ENCODE assay signal across 1 cellular context in the genomic region with DNA sequence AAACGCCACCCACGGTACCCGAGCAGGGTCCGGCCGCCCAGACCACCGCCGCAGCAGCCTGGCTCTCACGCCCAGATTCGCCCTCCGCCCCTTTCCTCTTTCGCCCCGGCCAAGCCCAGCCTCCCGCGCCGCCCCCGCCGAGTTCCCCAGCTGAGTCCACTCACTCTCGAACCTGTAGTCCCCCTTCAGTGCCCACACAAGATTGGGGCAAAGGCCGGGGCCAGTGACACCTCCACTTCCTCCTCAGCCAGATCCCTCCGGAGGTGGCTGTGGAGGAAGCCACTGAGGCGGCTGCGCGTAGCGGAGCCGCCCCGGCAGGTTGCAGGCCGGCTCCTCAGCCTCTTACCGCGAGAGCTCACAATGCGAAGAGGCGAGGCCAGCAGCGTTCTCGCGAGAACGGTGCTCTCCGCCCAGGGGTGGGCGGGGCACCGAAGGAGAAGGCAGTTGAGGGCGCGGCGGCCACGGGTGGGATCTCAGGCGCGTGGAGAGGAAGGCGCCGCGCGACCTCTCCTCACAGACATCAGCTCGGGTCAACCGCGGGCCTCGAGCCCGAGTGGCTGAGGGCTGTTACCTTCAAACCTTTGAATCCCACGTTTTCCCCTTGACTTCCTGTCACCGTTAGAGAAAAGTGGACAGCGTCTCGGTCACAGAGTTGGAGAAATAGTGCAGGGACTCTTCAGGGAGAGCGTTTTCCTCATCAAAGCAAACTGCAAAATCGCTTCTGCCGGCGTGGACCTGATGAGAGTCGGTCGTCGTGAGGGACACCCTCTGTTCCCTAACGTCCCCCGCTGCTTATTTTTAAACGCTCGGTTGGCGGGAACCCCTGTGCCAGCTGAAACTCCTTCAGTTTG.
TF ChIP-seq lines count a peak whose summit lies in the region.

A gene (minus strand): TSS at position 295 of the 851 bp plus-strand sequence. CDS start 18,098 bp downstream, outside the sequence.

TF ChIP-seq in K562, 482 proteins besides CTCF, POLR2A, EP300 and RAD21 (continued from another document and continues in another):
- TF ChIP-seq, protein P1, sequence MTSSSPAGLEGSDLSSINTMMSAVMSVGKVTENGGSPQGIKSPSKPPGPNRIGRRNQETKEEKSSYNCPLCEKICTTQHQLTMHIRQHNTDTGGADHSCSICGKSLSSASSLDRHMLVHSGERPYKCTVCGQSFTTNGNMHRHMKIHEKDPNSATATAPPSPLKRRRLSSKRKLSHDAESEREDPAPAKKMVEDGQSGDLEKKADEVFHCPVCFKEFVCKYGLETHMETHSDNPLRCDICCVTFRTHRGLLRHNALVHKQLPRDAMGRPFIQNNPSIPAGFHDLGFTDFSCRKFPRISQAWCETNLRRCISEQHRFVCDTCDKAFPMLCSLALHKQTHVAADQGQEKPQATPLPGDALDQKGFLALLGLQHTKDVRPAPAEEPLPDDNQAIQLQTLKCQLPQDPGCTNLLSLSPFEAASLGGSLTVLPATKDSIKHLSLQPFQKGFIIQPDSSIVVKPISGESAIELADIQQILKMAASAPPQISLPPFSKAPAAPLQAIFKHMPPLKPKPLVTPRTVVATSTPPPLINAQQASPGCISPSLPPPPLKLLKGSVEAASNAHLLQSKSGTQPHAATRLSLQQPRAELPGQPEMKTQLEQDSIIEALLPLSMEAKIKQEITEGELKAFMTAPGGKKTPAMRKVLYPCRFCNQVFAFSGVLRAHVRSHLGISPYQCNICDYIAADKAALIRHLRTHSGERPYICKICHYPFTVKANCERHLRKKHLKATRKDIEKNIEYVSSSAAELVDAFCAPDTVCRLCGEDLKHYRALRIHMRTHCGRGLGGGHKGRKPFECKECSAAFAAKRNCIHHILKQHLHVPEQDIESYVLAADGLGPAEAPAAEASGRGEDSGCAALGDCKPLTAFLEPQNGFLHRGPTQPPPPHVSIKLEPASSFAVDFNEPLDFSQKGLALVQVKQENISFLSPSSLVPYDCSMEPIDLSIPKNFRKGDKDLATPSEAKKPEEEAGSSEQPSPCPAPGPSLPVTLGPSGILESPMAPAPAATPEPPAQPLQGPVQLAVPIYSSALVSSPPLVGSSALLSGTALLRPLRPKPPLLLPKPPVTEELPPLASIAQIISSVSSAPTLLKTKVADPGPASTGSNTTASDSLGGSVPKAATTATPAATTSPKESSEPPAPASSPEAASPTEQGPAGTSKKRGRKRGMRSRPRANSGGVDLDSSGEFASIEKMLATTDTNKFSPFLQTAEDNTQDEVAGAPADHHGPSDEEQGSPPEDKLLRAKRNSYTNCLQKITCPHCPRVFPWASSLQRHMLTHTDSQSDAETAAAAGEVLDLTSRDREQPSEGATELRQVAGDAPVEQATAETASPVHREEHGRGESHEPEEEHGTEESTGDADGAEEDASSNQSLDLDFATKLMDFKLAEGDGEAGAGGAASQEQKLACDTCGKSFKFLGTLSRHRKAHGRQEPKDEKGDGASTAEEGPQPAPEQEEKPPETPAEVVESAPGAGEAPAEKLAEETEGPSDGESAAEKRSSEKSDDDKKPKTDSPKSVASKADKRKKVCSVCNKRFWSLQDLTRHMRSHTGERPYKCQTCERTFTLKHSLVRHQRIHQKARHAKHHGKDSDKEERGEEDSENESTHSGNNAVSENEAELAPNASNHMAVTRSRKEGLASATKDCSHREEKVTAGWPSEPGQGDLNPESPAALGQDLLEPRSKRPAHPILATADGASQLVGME (CRISPR knock-in tag; IDR thresholded peaks at IDR 0.05) = no peak
- TF ChIP-seq, protein P2, sequence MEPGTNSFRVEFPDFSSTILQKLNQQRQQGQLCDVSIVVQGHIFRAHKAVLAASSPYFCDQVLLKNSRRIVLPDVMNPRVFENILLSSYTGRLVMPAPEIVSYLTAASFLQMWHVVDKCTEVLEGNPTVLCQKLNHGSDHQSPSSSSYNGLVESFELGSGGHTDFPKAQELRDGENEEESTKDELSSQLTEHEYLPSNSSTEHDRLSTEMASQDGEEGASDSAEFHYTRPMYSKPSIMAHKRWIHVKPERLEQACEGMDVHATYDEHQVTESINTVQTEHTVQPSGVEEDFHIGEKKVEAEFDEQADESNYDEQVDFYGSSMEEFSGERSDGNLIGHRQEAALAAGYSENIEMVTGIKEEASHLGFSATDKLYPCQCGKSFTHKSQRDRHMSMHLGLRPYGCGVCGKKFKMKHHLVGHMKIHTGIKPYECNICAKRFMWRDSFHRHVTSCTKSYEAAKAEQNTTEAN (CRISPR knock-in tag; IDR thresholded peaks at IDR 0.05) = no peak
- TF ChIP-seq, protein P3, sequence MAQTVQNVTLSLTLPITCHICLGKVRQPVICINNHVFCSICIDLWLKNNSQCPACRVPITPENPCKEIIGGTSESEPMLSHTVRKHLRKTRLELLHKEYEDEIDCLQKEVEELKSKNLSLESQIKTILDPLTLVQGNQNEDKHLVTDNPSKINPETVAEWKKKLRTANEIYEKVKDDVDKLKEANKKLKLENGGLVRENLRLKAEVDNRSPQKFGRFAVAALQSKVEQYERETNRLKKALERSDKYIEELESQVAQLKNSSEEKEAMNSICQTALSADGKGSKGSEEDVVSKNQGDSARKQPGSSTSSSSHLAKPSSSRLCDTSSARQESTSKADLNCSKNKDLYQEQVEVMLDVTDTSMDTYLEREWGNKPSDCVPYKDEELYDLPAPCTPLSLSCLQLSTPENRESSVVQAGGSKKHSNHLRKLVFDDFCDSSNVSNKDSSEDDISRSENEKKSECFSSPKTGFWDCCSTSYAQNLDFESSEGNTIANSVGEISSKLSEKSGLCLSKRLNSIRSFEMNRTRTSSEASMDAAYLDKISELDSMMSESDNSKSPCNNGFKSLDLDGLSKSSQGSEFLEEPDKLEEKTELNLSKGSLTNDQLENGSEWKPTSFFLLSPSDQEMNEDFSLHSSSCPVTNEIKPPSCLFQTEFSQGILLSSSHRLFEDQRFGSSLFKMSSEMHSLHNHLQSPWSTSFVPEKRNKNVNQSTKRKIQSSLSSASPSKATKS (CRISPR knock-in tag; IDR thresholded peaks at IDR 0.05) = no peak
- 0 out of 2 replicates have a peak, but pooled peaks have one; percentile 24 for TF ChIP-seq ELF4 (CRISPR knock-in tag; IDR thresholded peaks at IDR 0.05)
- TF ChIP-seq CREBBP (IDR thresholded peaks at IDR 0.05; ENCODE audit: low read depth, low read length) = no peak
- no peak for TF ChIP-seq SMC3 (conservative IDR thresholded peaks at IDR 0.05; ENCODE audit: insufficient read depth, low read depth, low read length)
- TF ChIP-seq CEBPG (CRISPR knock-in tag; IDR thresholded peaks at IDR 0.05) = no peak
- TF ChIP-seq CEBPG (tag; conservative IDR thresholded peaks at IDR 0.05 in 1 of 2, IDR thresholded peaks at IDR 0.05 in 1 of 2) = no peak
- TF ChIP-seq ZNF23 (CRISPR knock-in tag; IDR thresholded peaks at IDR 0.05) = no peak
- TF ChIP-seq ZNF121 (CRISPR knock-in tag; conservative IDR thresholded peaks at IDR 0.05) = no peak
- TF ChIP-seq MEF2A (IDR thresholded peaks at IDR 0.05; ENCODE audit: control insufficient read depth, low read depth, low read length) = no peak
- TF ChIP-seq DNMT1 (IDR thresholded peaks at IDR 0.05) = no peak
- peak; percentile 80 for TF ChIP-seq POLR2AphosphoS5 (IDR thresholded peaks at IDR 0.05; ENCODE audit: control insufficient read depth, insufficient read depth, low read depth, low read length)
- TF ChIP-seq, protein P4, sequence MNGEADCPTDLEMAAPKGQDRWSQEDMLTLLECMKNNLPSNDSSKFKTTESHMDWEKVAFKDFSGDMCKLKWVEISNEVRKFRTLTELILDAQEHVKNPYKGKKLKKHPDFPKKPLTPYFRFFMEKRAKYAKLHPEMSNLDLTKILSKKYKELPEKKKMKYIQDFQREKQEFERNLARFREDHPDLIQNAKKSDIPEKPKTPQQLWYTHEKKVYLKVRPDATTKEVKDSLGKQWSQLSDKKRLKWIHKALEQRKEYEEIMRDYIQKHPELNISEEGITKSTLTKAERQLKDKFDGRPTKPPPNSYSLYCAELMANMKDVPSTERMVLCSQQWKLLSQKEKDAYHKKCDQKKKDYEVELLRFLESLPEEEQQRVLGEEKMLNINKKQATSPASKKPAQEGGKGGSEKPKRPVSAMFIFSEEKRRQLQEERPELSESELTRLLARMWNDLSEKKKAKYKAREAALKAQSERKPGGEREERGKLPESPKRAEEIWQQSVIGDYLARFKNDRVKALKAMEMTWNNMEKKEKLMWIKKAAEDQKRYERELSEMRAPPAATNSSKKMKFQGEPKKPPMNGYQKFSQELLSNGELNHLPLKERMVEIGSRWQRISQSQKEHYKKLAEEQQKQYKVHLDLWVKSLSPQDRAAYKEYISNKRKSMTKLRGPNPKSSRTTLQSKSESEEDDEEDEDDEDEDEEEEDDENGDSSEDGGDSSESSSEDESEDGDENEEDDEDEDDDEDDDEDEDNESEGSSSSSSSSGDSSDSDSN (IDR thresholded peaks at IDR 0.05; ENCODE audit: borderline replicate concordance in 1 of 2, low read depth in 2 of 2, low read length in 2 of 2) = peak; percentile 34 to 58; a peak in 1 of 4 replicates
- peak; percentile 95 for TF ChIP-seq L3MBTL2 (IDR thresholded peaks at IDR 0.05)
- TF ChIP-seq KAT2B (IDR thresholded peaks at IDR 0.05; ENCODE audit: low read depth, low read length) = no peak
- peak; percentile 9; the same call in 1 of the 2 replicates for TF ChIP-seq FOSL1 (tag; conservative IDR thresholded peaks at IDR 0.05)
- TF ChIP-seq ZNF134 (CRISPR knock-in tag; conservative IDR thresholded peaks at IDR 0.05) = no peak
- no peak for TF ChIP-seq NFE2 (IDR thresholded peaks at IDR 0.05; ENCODE audit: low read depth)
- peak; percentile 47; the same call in 1 of the 2 replicates for TF ChIP-seq ZNF263 (CRISPR knock-in tag; IDR thresholded peaks at IDR 0.05; ENCODE audit: borderline replicate concordance)
- no peak for TF ChIP-seq BRD9 (IDR thresholded peaks at IDR 0.05; ENCODE audit: low read depth, partially characterized antibody)
- TF ChIP-seq NR1H2 (CRISPR knock-in tag; IDR thresholded peaks at IDR 0.05) = no peak
- TF ChIP-seq POLR3G (IDR thresholded peaks at IDR 0.05; ENCODE audit: extremely low read depth, insufficient read length, insufficient replicate concordance) = no peak
- no peak for TF ChIP-seq MCM3 (IDR thresholded peaks at IDR 0.05)
- no peak for TF ChIP-seq TAF15 (IDR thresholded peaks at IDR 0.05; ENCODE audit: low read depth, low read length)
- no peak for TF ChIP-seq SRSF1 (IDR thresholded peaks at IDR 0.05; ENCODE audit: low read depth, low read length)
- TF ChIP-seq, protein P5, sequence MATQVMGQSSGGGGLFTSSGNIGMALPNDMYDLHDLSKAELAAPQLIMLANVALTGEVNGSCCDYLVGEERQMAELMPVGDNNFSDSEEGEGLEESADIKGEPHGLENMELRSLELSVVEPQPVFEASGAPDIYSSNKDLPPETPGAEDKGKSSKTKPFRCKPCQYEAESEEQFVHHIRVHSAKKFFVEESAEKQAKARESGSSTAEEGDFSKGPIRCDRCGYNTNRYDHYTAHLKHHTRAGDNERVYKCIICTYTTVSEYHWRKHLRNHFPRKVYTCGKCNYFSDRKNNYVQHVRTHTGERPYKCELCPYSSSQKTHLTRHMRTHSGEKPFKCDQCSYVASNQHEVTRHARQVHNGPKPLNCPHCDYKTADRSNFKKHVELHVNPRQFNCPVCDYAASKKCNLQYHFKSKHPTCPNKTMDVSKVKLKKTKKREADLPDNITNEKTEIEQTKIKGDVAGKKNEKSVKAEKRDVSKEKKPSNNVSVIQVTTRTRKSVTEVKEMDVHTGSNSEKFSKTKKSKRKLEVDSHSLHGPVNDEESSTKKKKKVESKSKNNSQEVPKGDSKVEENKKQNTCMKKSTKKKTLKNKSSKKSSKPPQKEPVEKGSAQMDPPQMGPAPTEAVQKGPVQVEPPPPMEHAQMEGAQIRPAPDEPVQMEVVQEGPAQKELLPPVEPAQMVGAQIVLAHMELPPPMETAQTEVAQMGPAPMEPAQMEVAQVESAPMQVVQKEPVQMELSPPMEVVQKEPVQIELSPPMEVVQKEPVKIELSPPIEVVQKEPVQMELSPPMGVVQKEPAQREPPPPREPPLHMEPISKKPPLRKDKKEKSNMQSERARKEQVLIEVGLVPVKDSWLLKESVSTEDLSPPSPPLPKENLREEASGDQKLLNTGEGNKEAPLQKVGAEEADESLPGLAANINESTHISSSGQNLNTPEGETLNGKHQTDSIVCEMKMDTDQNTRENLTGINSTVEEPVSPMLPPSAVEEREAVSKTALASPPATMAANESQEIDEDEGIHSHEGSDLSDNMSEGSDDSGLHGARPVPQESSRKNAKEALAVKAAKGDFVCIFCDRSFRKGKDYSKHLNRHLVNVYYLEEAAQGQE (CRISPR knock-in tag; IDR thresholded peaks at IDR 0.05; ENCODE audit: low read depth) = no peak
- peak; percentile 81 for TF ChIP-seq RBBP5 (IDR thresholded peaks at IDR 0.05; ENCODE audit: borderline replicate concordance, insufficient read depth, low read length, poor library complexity, severe bottlenecking)
- no peak for TF ChIP-seq ZKSCAN3 (CRISPR knock-in tag; IDR thresholded peaks at IDR 0.05)
- no peak for TF ChIP-seq ZFPM2 (CRISPR knock-in tag; IDR thresholded peaks at IDR 0.05)
- TF ChIP-seq ZC3H4 (CRISPR knock-in tag; IDR thresholded peaks at IDR 0.05; ENCODE audit: borderline replicate concordance) = no peak
- no peak for TF ChIP-seq STAT5A (IDR thresholded peaks at IDR 0.05; ENCODE audit: borderline replicate concordance, low read length)
- no peak for TF ChIP-seq HNRNPK (IDR thresholded peaks at IDR 0.05; ENCODE audit: low read depth, low read length, poor library complexity, severe bottlenecking)
- TF ChIP-seq ZC3H11A (IDR thresholded peaks at IDR 0.05; ENCODE audit: low read depth, low read length) = no peak
- TF ChIP-seq, protein P6, sequence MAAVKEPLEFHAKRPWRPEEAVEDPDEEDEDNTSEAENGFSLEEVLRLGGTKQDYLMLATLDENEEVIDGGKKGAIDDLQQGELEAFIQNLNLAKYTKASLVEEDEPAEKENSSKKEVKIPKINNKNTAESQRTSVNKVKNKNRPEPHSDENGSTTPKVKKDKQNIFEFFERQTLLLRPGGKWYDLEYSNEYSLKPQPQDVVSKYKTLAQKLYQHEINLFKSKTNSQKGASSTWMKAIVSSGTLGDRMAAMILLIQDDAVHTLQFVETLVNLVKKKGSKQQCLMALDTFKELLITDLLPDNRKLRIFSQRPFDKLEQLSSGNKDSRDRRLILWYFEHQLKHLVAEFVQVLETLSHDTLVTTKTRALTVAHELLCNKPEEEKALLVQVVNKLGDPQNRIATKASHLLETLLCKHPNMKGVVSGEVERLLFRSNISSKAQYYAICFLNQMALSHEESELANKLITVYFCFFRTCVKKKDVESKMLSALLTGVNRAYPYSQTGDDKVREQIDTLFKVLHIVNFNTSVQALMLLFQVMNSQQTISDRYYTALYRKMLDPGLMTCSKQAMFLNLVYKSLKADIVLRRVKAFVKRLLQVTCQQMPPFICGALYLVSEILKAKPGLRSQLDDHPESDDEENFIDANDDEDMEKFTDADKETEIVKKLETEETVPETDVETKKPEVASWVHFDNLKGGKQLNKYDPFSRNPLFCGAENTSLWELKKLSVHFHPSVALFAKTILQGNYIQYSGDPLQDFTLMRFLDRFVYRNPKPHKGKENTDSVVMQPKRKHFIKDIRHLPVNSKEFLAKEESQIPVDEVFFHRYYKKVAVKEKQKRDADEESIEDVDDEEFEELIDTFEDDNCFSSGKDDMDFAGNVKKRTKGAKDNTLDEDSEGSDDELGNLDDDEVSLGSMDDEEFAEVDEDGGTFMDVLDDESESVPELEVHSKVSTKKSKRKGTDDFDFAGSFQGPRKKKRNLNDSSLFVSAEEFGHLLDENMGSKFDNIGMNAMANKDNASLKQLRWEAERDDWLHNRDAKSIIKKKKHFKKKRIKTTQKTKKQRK (IDR thresholded peaks at IDR 0.05; ENCODE audit: borderline replicate concordance, low read depth, low read length) = no peak
- TF ChIP-seq RFX1 (IDR thresholded peaks at IDR 0.05) = no peak
- no peak for TF ChIP-seq ZNF146 (CRISPR knock-in tag; IDR thresholded peaks at IDR 0.05; ENCODE audit: unreplicated experiment)
- peak in 1 of 2 experiments; percentile 55; a peak in 1 of 4 replicates for TF ChIP-seq FOXA3 (CRISPR knock-in tag; conservative IDR thresholded peaks at IDR 0.05 in 1 of 2, IDR thresholded peaks at IDR 0.05 in 1 of 2)
- TF ChIP-seq EP400 (IDR thresholded peaks at IDR 0.05) = peak; percentile 81
- TF ChIP-seq ZNF282 (CRISPR knock-in tag; IDR thresholded peaks at IDR 0.05) = no peak
- TF ChIP-seq HLTF (IDR thresholded peaks at IDR 0.05) = no peak
